8 cellular contexts compared by ENCODE assay signal in genomic region chr1:110605901-110606783, GRCh38. TPM values are rescaled to one million over a fixed set of nuclear protein-coding genes. Genes with fewer than 3 reads are reported as not detected.
DNase-seq lines count a peak whose midpoint lies in the region; ATAC-seq and TF ChIP-seq lines count a peak whose summit lies in the region.

Gene KCNA2 (minus strand): TSS chr1:110606358. CDS start chr1:110604782, 1,576 bp downstream.

- H3K27ac ChIP-seq in SK-N-SH (ENCODE audit: low read depth in 2 of 2, low read length in 1 of 2) (no peak within 1 kb of the TSS), muscle layer of colon (ENCODE audit: low read depth, low read length) (peak within 1 kb of the TSS; percentile 43), urinary bladder (ENCODE audit: low read depth) (no peak within 1 kb of the TSS)

- no peaks in the 10 kb centered on the region for H3K79me2 ChIP-seq in SK-N-SH (ENCODE audit: insufficient read depth)

- peak within 1 kb of the TSS; percentile 43 to 56 for H3K4me3 ChIP-seq in SK-N-SH (ENCODE audit: low read depth in 2 of 2, low read length in 1 of 2)
- peak within 1 kb of the TSS; percentile 61 to 94 for H3K4me3 ChIP-seq in muscle layer of colon (ENCODE audit: low read depth in 1 of 2, low read length in 2 of 2)
- H3K4me3 ChIP-seq in urinary bladder (ENCODE audit: low read depth, low read length), result peak within 1 kb of the TSS; percentile 47

- peak within 1 kb of the TSS; percentile 79 for H3K4me2 ChIP-seq in SK-N-SH

- peak; percentile 27 for ATAC-seq in esophagus mucosa
- no peak for ATAC-seq in HG03432 (IDR thresholded peaks at IDR 0.05; ENCODE audit: unreplicated experiment)
- no peak for ATAC-seq in HG02588 (IDR thresholded peaks at IDR 0.05; ENCODE audit: unreplicated experiment)

- no peaks in the 10 kb centered on the region for H3K9me3 ChIP-seq in SK-N-SH
- no peaks in the 10 kb centered on the region for H3K9me3 ChIP-seq in muscle layer of colon (ENCODE audit: low read length)

- no peaks in the 10 kb centered on the region for H4K20me1 ChIP-seq in SK-N-SH (ENCODE audit: insufficient read depth)

- TF ChIP-seq RAD21 in SK-N-SH (IDR thresholded peaks at IDR 0.05; ENCODE audit: low read length), result no peak

- 0 out of 2 replicates have a peak within 1 kb of the TSS, but pooled peaks have one; percentile 46 for H2AFZ ChIP-seq in SK-N-SH (ENCODE audit: low read depth)

- H3K9me3 Mint-ChIP-seq in activated CD4-positive, alpha-beta T cell treated with anti-CD3 and anti-CD28 coated beads, Interleukin-2, amount 10 ng/mL, durations not matched to agents 24 days and 14 days, result no peaks in the 10 kb centered on the region

- H3K36me3 ChIP-seq in SK-N-SH (replicated peaks in 1 of 2; ENCODE audit: control insufficient read depth in 1 of 2, insufficient read depth in 2 of 2, low read length in 1 of 2), result no peaks in the 10 kb centered on the region
- no peaks in the 10 kb centered on the region for H3K36me3 ChIP-seq in muscle layer of colon (ENCODE audit: insufficient read depth, low read length)
- H3K36me3 ChIP-seq in urinary bladder (ENCODE audit: insufficient read depth), result no peaks in the 10 kb centered on the region

- 5% methylated on average over 19 of the region's 49 CpGs for WGBS in SK-N-SH (ENCODE audit: low lambda C conversion rate)
- WGBS in urinary bladder, result 1% methylated on average over 49 of the region's 49 CpGs

- H3K36me3 Mint-ChIP-seq in activated CD4-positive, alpha-beta T cell treated with anti-CD3 and anti-CD28 coated beads, Interleukin-2, amount 10 ng/mL, durations not matched to agents 24 days and 14 days (ENCODE audit: low read depth), result peaks cover 4% of the 10 kb centered on the region

- CTCF ChIA-PET in SK-N-SH (lab: Yijun Ruan, JAX), result interaction anchor here (0.7 to 11.6 kb wide), 22 partner anchors 8 to 409 kb away, joined by 3 to 97 read pairs (median 5); no protein-coding TSS in a partner anchor

- TF ChIP-seq EP300 in SK-N-SH (IDR thresholded peaks at IDR 0.05; ENCODE audit: borderline replicate concordance in 1 of 2, low read depth in 1 of 2, low read length in 1 of 2), result no peak

- H3K9me2 ChIP-seq in SK-N-SH, result no peaks in the 10 kb centered on the region

- H3K4me1 ChIP-seq in SK-N-SH (ENCODE audit: control insufficient read depth in 1 of 2, insufficient read depth in 2 of 2, low read depth in 1 of 2, low read length in 1 of 2), result peaks cover 0 to 10% of the 10 kb centered on the region in 2 experiments; a peak in 2 of 4 replicates
- peaks cover 6% of the 10 kb centered on the region for H3K4me1 ChIP-seq in muscle layer of colon (ENCODE audit: insufficient read depth, low read length)
- no peaks in the 10 kb centered on the region for H3K4me1 ChIP-seq in urinary bladder (ENCODE audit: insufficient read depth)

- POLR2A ChIA-PET in SK-N-SH (lab: Yijun Ruan, JAX), result interaction anchor here (0.6 to 0.9 kb wide), 2 partner anchors 52 to 72 kb away, joined by 3 read pairs; no protein-coding TSS in a partner anchor

- peaks cover 47% of the 10 kb centered on the region for H3K27me3 Mint-ChIP-seq in activated CD4-positive, alpha-beta T cell treated with anti-CD3 and anti-CD28 coated beads, Interleukin-2, amount 10 ng/mL, durations not matched to agents 24 days and 14 days

- intact Hi-C loops in activated CD4-positive, alpha-beta T cell treated with anti-CD3 and anti-CD28 coated beads, Interleukin-2, amount 10 ng/mL, durations not matched to agents 24 days and 14 days (cut with micrococcal nuclease), result no loop called here

- H3K9ac ChIP-seq in SK-N-SH (no peak within 1 kb of the TSS), muscle layer of colon (ENCODE audit: low read length) (no peak within 1 kb of the TSS)

- peak within 1 kb of the TSS; percentile 37 for H3K27ac Mint-ChIP-seq in activated CD4-positive, alpha-beta T cell treated with anti-CD3 and anti-CD28 coated beads, Interleukin-2, amount 10 ng/mL, durations not matched to agents 24 days and 14 days

- H3K4me1 Mint-ChIP-seq in activated CD4-positive, alpha-beta T cell treated with anti-CD3 and anti-CD28 coated beads, Interleukin-2, amount 10 ng/mL, durations not matched to agents 24 days and 14 days, result peaks cover 25% of the 10 kb centered on the region

- H3K27me3 ChIP-seq in SK-N-SH (ENCODE audit: insufficient read depth) (peaks cover 60% of the 10 kb centered on the region), muscle layer of colon (ENCODE audit: control insufficient read depth in 1 of 2, insufficient read depth in 2 of 2, low read length in 2 of 2) (peaks cover 19 to 51% of the 10 kb centered on the region in 2 donors)

- DNase-seq in activated CD4-positive, alpha-beta T cell treated with anti-CD3 and anti-CD28 coated beads, Interleukin-2, amount 10 ng/mL, durations not matched to agents 24 days and 14 days, result peak; percentile 72
- DNase-seq in activated CD4-positive, alpha-beta T cell treated with anti-CD3 and anti-CD28 coated beads, Interleukin-2, amount 50 U/mL, for 1 hour, result no peak
- peak; percentile 88 for DNase-seq in SK-N-SH

- H3K4me3 Mint-ChIP-seq in activated CD4-positive, alpha-beta T cell treated with anti-CD3 and anti-CD28 coated beads, Interleukin-2, amount 10 ng/mL, durations not matched to agents 24 days and 14 days, result peak within 1 kb of the TSS; percentile 88

- H3F3A ChIP-seq in SK-N-SH (replicated peaks; ENCODE audit: insufficient read depth), result no peaks in the 10 kb centered on the region

- TF ChIP-seq CTCF in SK-N-SH (IDR thresholded peaks at IDR 0.05), result no peak

TF ChIP-seq in SK-N-SH, 30 proteins besides CTCF, POLR2A, EP300 and RAD21:
- TF ChIP-seq RFX5 (IDR thresholded peaks at IDR 0.05; ENCODE audit: low read length) (no peak), MAX (IDR thresholded peaks at IDR 0.05; ENCODE audit: low read depth) (no peak), POLR2AphosphoS5 (IDR thresholded peaks at IDR 0.05; ENCODE audit: low read depth, low read length) (no peak), MXI1 (IDR thresholded peaks at IDR 0.05; ENCODE audit: low read depth, low read length) (no peak), SMC3 (IDR thresholded peaks at IDR 0.05; ENCODE audit: low read depth, low read length) (no peak), NFIC (IDR thresholded peaks at IDR 0.05; ENCODE audit: borderline replicate concordance) (no peak)
- TF ChIP-seq, protein P1, sequence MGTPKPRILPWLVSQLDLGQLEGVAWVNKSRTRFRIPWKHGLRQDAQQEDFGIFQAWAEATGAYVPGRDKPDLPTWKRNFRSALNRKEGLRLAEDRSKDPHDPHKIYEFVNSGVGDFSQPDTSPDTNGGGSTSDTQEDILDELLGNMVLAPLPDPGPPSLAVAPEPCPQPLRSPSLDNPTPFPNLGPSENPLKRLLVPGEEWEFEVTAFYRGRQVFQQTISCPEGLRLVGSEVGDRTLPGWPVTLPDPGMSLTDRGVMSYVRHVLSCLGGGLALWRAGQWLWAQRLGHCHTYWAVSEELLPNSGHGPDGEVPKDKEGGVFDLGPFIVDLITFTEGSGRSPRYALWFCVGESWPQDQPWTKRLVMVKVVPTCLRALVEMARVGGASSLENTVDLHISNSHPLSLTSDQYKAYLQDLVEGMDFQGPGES (IDR thresholded peaks at IDR 0.05; ENCODE audit: low read depth, low read length), result no peak
- TF ChIP-seq, protein P2, sequence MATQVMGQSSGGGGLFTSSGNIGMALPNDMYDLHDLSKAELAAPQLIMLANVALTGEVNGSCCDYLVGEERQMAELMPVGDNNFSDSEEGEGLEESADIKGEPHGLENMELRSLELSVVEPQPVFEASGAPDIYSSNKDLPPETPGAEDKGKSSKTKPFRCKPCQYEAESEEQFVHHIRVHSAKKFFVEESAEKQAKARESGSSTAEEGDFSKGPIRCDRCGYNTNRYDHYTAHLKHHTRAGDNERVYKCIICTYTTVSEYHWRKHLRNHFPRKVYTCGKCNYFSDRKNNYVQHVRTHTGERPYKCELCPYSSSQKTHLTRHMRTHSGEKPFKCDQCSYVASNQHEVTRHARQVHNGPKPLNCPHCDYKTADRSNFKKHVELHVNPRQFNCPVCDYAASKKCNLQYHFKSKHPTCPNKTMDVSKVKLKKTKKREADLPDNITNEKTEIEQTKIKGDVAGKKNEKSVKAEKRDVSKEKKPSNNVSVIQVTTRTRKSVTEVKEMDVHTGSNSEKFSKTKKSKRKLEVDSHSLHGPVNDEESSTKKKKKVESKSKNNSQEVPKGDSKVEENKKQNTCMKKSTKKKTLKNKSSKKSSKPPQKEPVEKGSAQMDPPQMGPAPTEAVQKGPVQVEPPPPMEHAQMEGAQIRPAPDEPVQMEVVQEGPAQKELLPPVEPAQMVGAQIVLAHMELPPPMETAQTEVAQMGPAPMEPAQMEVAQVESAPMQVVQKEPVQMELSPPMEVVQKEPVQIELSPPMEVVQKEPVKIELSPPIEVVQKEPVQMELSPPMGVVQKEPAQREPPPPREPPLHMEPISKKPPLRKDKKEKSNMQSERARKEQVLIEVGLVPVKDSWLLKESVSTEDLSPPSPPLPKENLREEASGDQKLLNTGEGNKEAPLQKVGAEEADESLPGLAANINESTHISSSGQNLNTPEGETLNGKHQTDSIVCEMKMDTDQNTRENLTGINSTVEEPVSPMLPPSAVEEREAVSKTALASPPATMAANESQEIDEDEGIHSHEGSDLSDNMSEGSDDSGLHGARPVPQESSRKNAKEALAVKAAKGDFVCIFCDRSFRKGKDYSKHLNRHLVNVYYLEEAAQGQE (IDR thresholded peaks at IDR 0.05; ENCODE audit: low read depth, low read length), result no peak

RNA-seq across cellular contexts. Expression of gene KCNA2, which starts in this region (rescaled TPM):
- total RNA-seq in activated CD4-positive, alpha-beta T cell treated with anti-CD3 and anti-CD28 coated beads, Interleukin-2, amount 10 ng/mL, durations not matched to agents 24 days and 14 days, result 0.36 and 0.58 TPM in 2 replicates
- not detected in 2 replicates for polyA plus RNA-seq in SK-N-SH (2012; rRNA removed)
- polyA plus RNA-seq in SK-N-SH (2012; cell fraction: cytosol; rRNA removed), result not detected in 2 replicates
- polyA plus RNA-seq in SK-N-SH (2012; cell fraction: nucleus; rRNA removed), result not detected in 2 replicates
- total RNA-seq in esophagus mucosa, result 1.2 TPM
- 1.7 TPM for total RNA-seq in urinary bladder
- 0.32 TPM for polyA plus RNA-seq in urinary bladder

Comparison
In these comparisons a context has a peak if more than half of its experiments do, and no peak if none do; other contexts are left out.
1. Peak in DNase-seq in activated CD4-positive, alpha-beta T cell treated with anti-CD3 and anti-CD28 coated beads, Interleukin-2, amount 10 ng/mL, durations not matched to agents 24 days and 14 days; RNA of the gene not detected or under 1 TPM.
2. Peak in DNase-seq, H3K4me3 ChIP-seq and H3K4me2 ChIP-seq in SK-N-SH; RNA of the gene not detected or under 1 TPM.